8 cellular contexts compared by ENCODE assay signal in genomic region chr1:217630711-217631591, GRCh38. TPM values are rescaled to one million over a fixed set of nuclear protein-coding genes. Genes with fewer than 3 reads are reported as not detected.
A peak's percentile ranks its signal among the peaks of the same experiment; 100 is the strongest.
DNase-seq lines count a peak whose midpoint lies in the region; ATAC-seq, FAIRE-seq and TF ChIP-seq lines count a peak whose summit lies in the region.

Gene GPATCH2, minus strand, starts transcription at chr1:217631090. Its CDS starts 119 bp downstream, at chr1:217630971.
Gene SPATA17, plus strand, starts transcription at chr1:217631344. Its CDS starts 35 bp downstream, at chr1:217631379.

- DNase-seq in D341Med (ENCODE audit: low spot score) (peak; percentile 90), HTR-8/SVneo (ENCODE audit: insufficient read length, low spot score) (peak; percentile 85), NT2/D1 (ENCODE audit: low read depth, low spot score) (peak; percentile 85), endothelial cell of umbilical vein (ENCODE audit: low read depth, low spot score) (peak; percentile 90), midbrain (lab: John Stamatoyannopoulos, UW) (peak; percentile 87)
- DNase-seq in activated CD8-positive, alpha-beta memory T cell treated with anti-CD3 and anti-CD28 coated beads, Interleukin-2, amount 50 U/mL, for 24 hours (ENCODE audit: extremely low read depth) = peak; percentile 48
- peak; percentile 52 to 59 for DNase-seq in stimulated activated CD8-positive, alpha-beta memory T cell treated with anti-CD3 and anti-CD28 coated beads, Interleukin-15, amount 100 ng/mL, for 48 hours (ENCODE audit: low read depth in 2 of 2)

- peaks cover 2% of the 10 kb centered on the region for H4K20me1 ChIP-seq in endothelial cell of umbilical vein (replicated peaks; ENCODE audit: control insufficient read depth, extremely low read depth, insufficient read depth, low read length)

- POLR2A ChIA-PET in endothelial cell of umbilical vein (lab: Charles Lee) = interaction anchor here (0.5 to 0.8 kb wide), 3 partner anchors 143 to 312 kb away, joined by 3 read pairs; no protein-coding TSS in a partner anchor

- peak within 1 kb of the TSS; percentile 88 for H3K4me3 ChIP-seq in NT2/D1 (ENCODE audit: insufficient read length, low read depth)
- H3K4me3 ChIP-seq in endothelial cell of umbilical vein (replicated peaks in 1 of 3; ENCODE audit: insufficient read depth in 1 of 3, low read depth in 1 of 3, low read length in 3 of 3) = peak within 1 kb of the TSS; percentile 70 to 78 (median 71)

- TF ChIP-seq CTCF in endothelial cell of umbilical vein (IDR thresholded peaks at IDR 0.05; ENCODE audit: extremely low read depth in 1 of 2, insufficient read depth in 1 of 2, low read depth in 1 of 2, low read length in 2 of 2) = no peak

- H3K36me3 ChIP-seq in NT2/D1 (ENCODE audit: insufficient read depth, insufficient read length, low read length) (peaks cover 6% of the 10 kb centered on the region), endothelial cell of umbilical vein (ENCODE audit: control insufficient read depth in 2 of 2, extremely low read depth in 1 of 2, insufficient read depth in 2 of 2, low read length in 2 of 2) (no peaks in the 10 kb centered on the region)

- H3K27me3 ChIP-seq in NT2/D1 (ENCODE audit: insufficient read depth, insufficient read length) = no peaks in the 10 kb centered on the region
- no peaks in the 10 kb centered on the region for H3K27me3 ChIP-seq in endothelial cell of umbilical vein (ENCODE audit: control insufficient read depth in 2 of 2, insufficient read depth in 2 of 2, low read length in 2 of 2)

- TF ChIP-seq POLR2A in endothelial cell of umbilical vein (IDR thresholded peaks at IDR 0.05; ENCODE audit: low read depth, low read length) = peak; percentile 91

- peak within 1 kb of the TSS; percentile 65 for H2AFZ ChIP-seq in endothelial cell of umbilical vein (ENCODE audit: low read depth, low read length)

- H3K9me1 ChIP-seq in endothelial cell of umbilical vein (replicated peaks; ENCODE audit: control insufficient read depth, extremely low read depth, insufficient read depth, low read length) = no peaks in the 10 kb centered on the region

- FAIRE-seq in HTR-8/SVneo (lab: Jason Lieb, UNC) = peak; percentile 48
- peak; percentile 96 for FAIRE-seq in endothelial cell of umbilical vein (lab: Jason Lieb, UNC)

- H3K9me3 ChIP-seq in NT2/D1 (ENCODE audit: insufficient read depth, low read length) = no peaks in the 10 kb centered on the region
- no peaks in the 10 kb centered on the region for H3K9me3 ChIP-seq in endothelial cell of umbilical vein (replicated peaks; ENCODE audit: control insufficient read depth, insufficient read depth, low read length)

- H3K27ac ChIP-seq in endothelial cell of umbilical vein (ENCODE audit: insufficient read depth, low read depth, low read length) = peak within 1 kb of the TSS; percentile 98

- peaks cover 31% of the 10 kb centered on the region for H3K79me2 ChIP-seq in endothelial cell of umbilical vein (ENCODE audit: control insufficient read depth, insufficient read depth, low read length)

- CTCF ChIA-PET in endothelial cell of umbilical vein (lab: Charles Lee) = interaction anchor here (0.9 to 1.5 kb wide), 5 partner anchors 9 to 30 kb away, joined by 3 to 6 read pairs (median 5); no protein-coding TSS in a partner anchor

- no TSS peak for BruUV-seq in endothelial cell of umbilical vein (replicated peaks; lab: Mats Ljungman, UMichigan)

- intact Hi-C loops in endothelial cell of umbilical vein (cut with micrococcal nuclease) = loop anchor here (2.0 kb wide), 1 partner anchor 104 kb away; no protein-coding TSS in a partner anchor

- dilution Hi-C loops in endothelial cell of umbilical vein (cut with MboI; ENCODE audit: extremely low pct_ligation_motif_present, low sequenced_read_pairs) = no loop called here

- peak within 1 kb of the TSS; percentile 83 for H3K4me2 ChIP-seq in endothelial cell of umbilical vein (ENCODE audit: insufficient read depth, low read length)

- peak; percentile 97 for ATAC-seq in GM21381 (IDR thresholded peaks at IDR 0.05; ENCODE audit: unreplicated experiment)

- H3K9ac ChIP-seq in NT2/D1 (ENCODE audit: insufficient read length, low read depth) (peak within 1 kb of the TSS; percentile 91), endothelial cell of umbilical vein (replicated peaks; ENCODE audit: extremely low read depth, insufficient read depth, low read length) (peak within 1 kb of the TSS; percentile 98)

- H3K4me1 ChIP-seq in NT2/D1 (ENCODE audit: insufficient read depth, insufficient read length) (no peaks in the 10 kb centered on the region), endothelial cell of umbilical vein (ENCODE audit: control insufficient read depth, extremely low read depth, insufficient read depth, low read length) (peaks cover 22% of the 10 kb centered on the region)

TF ChIP-seq in endothelial cell of umbilical vein, 7 proteins besides CTCF, POLR2A, EP300 and RAD21:
- TF ChIP-seq POLR2AphosphoS5 (IDR thresholded peaks at IDR 0.05; ENCODE audit: insufficient read depth, low read depth, low read length) (peak; percentile 74), MAX (IDR thresholded peaks at IDR 0.05; ENCODE audit: insufficient read depth, insufficient read length) (peak; percentile 17), GATA2 (IDR thresholded peaks at IDR 0.05; ENCODE audit: insufficient read depth, insufficient read length, low read depth, low read length) (no peak), MYC (IDR thresholded peaks at IDR 0.05; ENCODE audit: low read depth, low read length) (no peak), FOS (IDR thresholded peaks at IDR 0.05; ENCODE audit: borderline replicate concordance, insufficient read depth, low read length) (no peak)
TF ChIP-seq in endothelial cell of umbilical vein: peak in this region for 2.

RNA-seq across cellular contexts. Expression of gene GPATCH2, which starts in this region (rescaled TPM):
- total RNA-seq in endothelial cell of umbilical vein = 12.4 and 15.6 TPM in 2 replicates
- 2.3 and 3.3 TPM in 2 replicates for polyA plus RNA-seq in endothelial cell of umbilical vein
- 2.9 and 3.3 TPM in 2 replicates for polyA plus RNA-seq in endothelial cell of umbilical vein (2011; cell fraction: cytosol; rRNA removed)
- polyA plus RNA-seq in endothelial cell of umbilical vein (2011; cell fraction: nucleus; rRNA removed) = 12.7 and 21.0 TPM in 2 replicates
- polyA plus RNA-seq in endothelial cell of umbilical vein (2012) = 5.2 and 6.9 TPM in 2 replicates
- polyA minus RNA-seq in endothelial cell of umbilical vein = 10.0 and 10.5 TPM in 2 replicates
- polyA minus RNA-seq in endothelial cell of umbilical vein (2011; cell fraction: cytosol; rRNA and poly(A)+ RNA removed) = 7.0 TPM
- 49.7 and 55.2 TPM in 2 replicates for polyA minus RNA-seq in endothelial cell of umbilical vein (2011; cell fraction: nucleus; rRNA and poly(A)+ RNA removed)

RNA-seq across cellular contexts. Expression of gene SPATA17, which starts in this region (rescaled TPM):
- not detected in 2 replicates for total RNA-seq in endothelial cell of umbilical vein
- polyA plus RNA-seq in endothelial cell of umbilical vein = not detected in 2 replicates
- 0.05 and 0.06 TPM in 2 replicates for polyA plus RNA-seq in endothelial cell of umbilical vein (2011; cell fraction: cytosol; rRNA removed)
- 0.11 TPM in 1 of 2 replicates, not detected in the other for polyA plus RNA-seq in endothelial cell of umbilical vein (2011; cell fraction: nucleus; rRNA removed)
- polyA plus RNA-seq in endothelial cell of umbilical vein (2012) = not detected in 2 replicates
- polyA minus RNA-seq in endothelial cell of umbilical vein = 0.53 TPM in 1 of 2 replicates, not detected in the other
- not detected for polyA minus RNA-seq in endothelial cell of umbilical vein (2011; cell fraction: cytosol; rRNA and poly(A)+ RNA removed)
- polyA minus RNA-seq in endothelial cell of umbilical vein (2011; cell fraction: nucleus; rRNA and poly(A)+ RNA removed) = not detected in 2 replicates

Comparison
In these comparisons a context has a peak if more than half of its experiments do, and no peak if none do; other contexts are left out.
1. Peak in every context shown above with its lines: DNase-seq, ATAC-seq, H3K4me3 ChIP-seq and H3K27ac ChIP-seq.